ENCODE assay signal across 25 cellular contexts in the genomic region with DNA sequence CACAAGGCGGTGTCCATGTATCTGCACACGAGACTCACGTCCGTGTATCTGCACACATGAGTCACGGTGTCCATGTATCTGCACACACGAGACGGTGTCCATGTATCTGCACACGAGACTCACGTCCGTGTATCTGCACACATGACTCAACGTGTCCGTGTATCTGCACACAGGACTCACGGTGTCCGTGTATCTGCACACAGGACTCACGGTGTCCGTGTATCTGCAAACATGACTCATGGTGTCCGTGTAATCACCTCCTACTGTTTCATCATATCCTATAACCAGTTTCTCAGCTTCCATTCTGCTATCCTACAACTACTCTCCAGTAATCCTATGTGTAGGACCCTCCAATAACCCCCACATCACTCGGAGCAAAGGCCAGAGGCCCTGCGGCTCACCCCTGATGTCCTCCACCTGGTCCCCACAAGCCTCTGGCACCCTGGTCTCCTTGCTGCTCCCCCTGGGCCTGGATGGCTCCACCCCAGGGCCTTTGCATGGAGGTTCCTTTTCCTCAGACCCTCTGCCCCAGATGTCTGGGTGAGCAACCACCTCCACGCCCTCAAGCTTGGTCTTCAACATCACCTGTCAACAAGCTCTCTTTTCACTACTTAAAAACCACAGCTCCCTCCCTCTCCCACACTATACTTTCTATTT. TPM values are rescaled to one million over a fixed set of nuclear protein-coding genes. Genes with fewer than 3 reads are reported as not detected.
A peak's percentile ranks its signal among the peaks of the same experiment; 100 is the strongest.
DNase-seq lines count a peak whose midpoint lies in the region; ATAC-seq and TF ChIP-seq lines count a peak whose summit lies in the region.
"Had no signal": no experiment of that assay in that cellular context is flagged by ENCODE, and none has a peak within 500 bp of the region (broad histone marks: within the 10 kb centered on the region; RNA-seq: fewer than 3 reads in every experiment).

No MANE protein-coding gene starts in this region.

- H3K27me3 ChIP-seq in sigmoid colon, result peaks cover 0 to 39% (median 6%) of the 10 kb centered on the region in 3 donors
- H3K27me3 ChIP-seq: esophagus muscularis mucosa had no signal

- H3K4me3 Mint-ChIP-seq in activated T-cell treated with anti-CD3 and anti-CD28 coated beads, Interleukin-2, amount 50 U/mL, for 24 hours, result no peak overlapping the region
- H3K4me3 Mint-ChIP-seq in activated T-cell treated with anti-CD3 and anti-CD28 coated beads, Interleukin-2, amount 50 U/mL, for 72 hours, result no peak overlapping the region
- H3K4me3 Mint-ChIP-seq: stimulated activated naive CD8-positive, alpha-beta T cell treated with anti-CD3 and anti-CD28 coated beads, Interleukin-15, amount 100 ng/mL, for 72 hours had no signal

- no peak for DNase-seq in activated T-cell treated with anti-CD3 and anti-CD28 coated beads, Interleukin-2, amount 50 U/mL, for 24 hours
- no peak for DNase-seq in activated T-cell treated with anti-CD3 and anti-CD28 coated beads, Interleukin-2, amount 50 U/mL, for 72 hours
- peak; percentile 9 for DNase-seq in NCI-H460 (ENCODE audit: extremely low read depth, low read depth)
- peak; percentile 13 for DNase-seq in choroid plexus epithelial cell (ENCODE audit: low read depth)
- DNase-seq in sigmoid colon, result peak; percentile 25
- DNase-seq in SHP77 treated with DMSO at 0.1 percent for 48 hours (lab: John Stamatoyannopoulos, UW), result no peak
- no peak for DNase-seq in COLO829 (ENCODE audit: low spot score)
- DNase-seq: activated T-cell treated with anti-CD3 and anti-CD28 coated beads, Interleukin-2, amount 50 U/mL, for 48 hours; Calu3; effector CD8-positive, alpha-beta T cell; EL; H7; kidney; NCI-H1436 treated with DMSO at 0.1 percent for 48 hours; NCI-H69; retina; Right ventricle myocardium superior; stimulated activated CD4-positive, alpha-beta T cell treated with anti-CD3 and anti-CD28 coated beads, Interleukin-12 subunit alpha, Interleukin-12 subunit beta, amount 100 ng/mL, for 4 hours; stimulated activated naive CD8-positive, alpha-beta T cell treated with anti-CD3 and anti-CD28 coated beads, Interleukin-15, amount 100 ng/mL, for 72 hours; SW 1271 had no signal

- intact Hi-C loops in sigmoid colon (cut with DNase I), result no loop called here

- TF ChIP-seq POLR2A in sigmoid colon (IDR thresholded peaks at IDR 0.05), result no peak

- H3K4me1 Mint-ChIP-seq in activated T-cell treated with anti-CD3 and anti-CD28 coated beads, Interleukin-2, amount 50 U/mL, for 24 hours (ENCODE audit: low read depth), result peaks cover 14% of the 10 kb centered on the region
- peaks cover 21% of the 10 kb centered on the region for H3K4me1 Mint-ChIP-seq in activated T-cell treated with anti-CD3 and anti-CD28 coated beads, Interleukin-2, amount 50 U/mL, for 72 hours (ENCODE audit: low read depth)

- peaks cover 0 to 20% (median 17%) of the 10 kb centered on the region in 4 donors for H3K4me1 ChIP-seq in sigmoid colon

- H3K27ac ChIP-seq in sigmoid colon, result no peak overlapping the region
- H3K27ac ChIP-seq: esophagus muscularis mucosa, tibial artery had no signal

- no peaks in the 10 kb centered on the region for H3K36me3 Mint-ChIP-seq in activated T-cell treated with anti-CD3 and anti-CD28 coated beads, Interleukin-2, amount 50 U/mL, for 24 hours (ENCODE audit: low read depth)
- peaks cover 2 to 4% of the 10 kb centered on the region in 2 donors for H3K36me3 Mint-ChIP-seq in activated T-cell treated with anti-CD3 and anti-CD28 coated beads, Interleukin-2, amount 50 U/mL, for 72 hours (ENCODE audit: insufficient read depth in 2 of 2)
- H3K36me3 Mint-ChIP-seq: IgD-negative memory B cell had no signal

- no peaks in the 10 kb centered on the region for H3K36me3 ChIP-seq in sigmoid colon
- H3K36me3 ChIP-seq: esophagus muscularis mucosa, tibial artery had no signal

- peak overlapping the region; percentile 61 for H3K27ac Mint-ChIP-seq in activated T-cell treated with anti-CD3 and anti-CD28 coated beads, Interleukin-2, amount 50 U/mL, for 24 hours
- H3K27ac Mint-ChIP-seq in activated T-cell treated with anti-CD3 and anti-CD28 coated beads, Interleukin-2, amount 50 U/mL, for 72 hours, result no peak overlapping the region
- H3K27ac Mint-ChIP-seq: IgD-negative memory B cell had no signal

- H3K4me3 ChIP-seq in choroid plexus epithelial cell (ENCODE audit: low read depth, low read length) (no peak overlapping the region), sigmoid colon (no peak overlapping the region)
- H3K4me3 ChIP-seq: esophagus muscularis mucosa, tibial artery had no signal

- TF ChIP-seq EP300 in sigmoid colon (IDR thresholded peaks at IDR 0.05), result no peak

- no peaks in the 10 kb centered on the region for H3K9me3 ChIP-seq in sigmoid colon
- H3K9me3 ChIP-seq: esophagus muscularis mucosa, tibial artery had no signal

- TF ChIP-seq CTCF in choroid plexus epithelial cell (conservative IDR thresholded peaks at IDR 0.05; ENCODE audit: low read depth, low read length) (no peak), sigmoid colon (IDR thresholded peaks at IDR 0.05) (no peak)

- no peak for ATAC-seq in activated T-cell treated with anti-CD3 and anti-CD28 coated beads, Interleukin-2, amount 50 U/mL, for 72 hours (replicated peaks in 1 of 2)
- ATAC-seq in HG03108 (IDR thresholded peaks at IDR 0.05; ENCODE audit: unreplicated experiment), result no peak
- ATAC-seq: activated naive CD4-positive, alpha-beta T cell treated with anti-CD3 and anti-CD28 coated beads, Interleukin-2, amount 50 U/mL, for 72 hours; stimulated activated naive CD8-positive, alpha-beta T cell treated with anti-CD3 and anti-CD28 coated beads, Interleukin-15, amount 100 ng/mL, for 72 hours had no signal

- H3K9me3 Mint-ChIP-seq in activated T-cell treated with anti-CD3 and anti-CD28 coated beads, Interleukin-2, amount 50 U/mL, for 24 hours, result no peaks in the 10 kb centered on the region
- peaks cover 0 to 2% of the 10 kb centered on the region in 2 donors for H3K9me3 Mint-ChIP-seq in activated T-cell treated with anti-CD3 and anti-CD28 coated beads, Interleukin-2, amount 50 U/mL, for 72 hours

- 92% methylated on average over 20 of the region's 20 CpGs for WGBS in sigmoid colon, 2 donors

- H3K27me3 Mint-ChIP-seq in activated T-cell treated with anti-CD3 and anti-CD28 coated beads, Interleukin-2, amount 50 U/mL, for 24 hours, result peaks cover 45% of the 10 kb centered on the region
- H3K27me3 Mint-ChIP-seq in activated T-cell treated with anti-CD3 and anti-CD28 coated beads, Interleukin-2, amount 50 U/mL, for 72 hours (ENCODE audit: low read depth), result peaks cover 49% of the 10 kb centered on the region

RNA-seq across cellular contexts. Expression of a gene that starts 2.5 kb away (rescaled TPM):
- 1 to 10 TPM; 1.2 TPM for total RNA-seq in activated T-cell treated with anti-CD3 and anti-CD28 coated beads, Interleukin-2, amount 50 U/mL, for 72 hours
- 0.02 TPM in 1 of 2 replicates, not detected in the other for total RNA-seq in NCI-H460 (2014; rRNA removed; shearing (Covaris generic))
- not detected in 2 replicates for polyA plus RNA-seq in NCI-H460 (2014; cell fraction: nucleus; rRNA removed)
- total RNA-seq in sigmoid colon, result 10 to 100 TPM in 2 of 4 donors, 1 to 10 TPM in 1, under 1 TPM in 1; 0.99 to 11.1 (median 7.3) TPM
- 1 to 10 TPM in 2 of 3 donors, under 1 TPM in 1; 0.60 to 4.6 (median 1.8) TPM for polyA plus RNA-seq in sigmoid colon
- total RNA-seq: Calu3 had no signal

Comparison
In these comparisons a context has a peak if more than half of its experiments do, and no peak if none do; other contexts are left out.
1. DNase-seq: peak in NCI-H460 (single experiment), choroid plexus epithelial cell (single experiment) and sigmoid colon (single experiment); none in activated T-cell treated with anti-CD3 and anti-CD28 coated beads, Interleukin-2, amount 50 U/mL, for 24 hours (single experiment), activated T-cell treated with anti-CD3 and anti-CD28 coated beads, Interleukin-2, amount 50 U/mL, for 72 hours (0 of 2), SHP77 treated with DMSO at 0.1 percent for 48 hours (single experiment) and COLO829 (single experiment).